ENCODE assay signal across 8 cellular contexts in genomic region chr6:95431637-95432228, GRCh38.
DNase-seq lines count a peak whose midpoint lies in the region; ATAC-seq and TF ChIP-seq lines count a peak whose summit lies in the region.

No MANE protein-coding gene starts in this region.

- H3K4me1 ChIP-seq in Panc1 (ENCODE audit: control insufficient read depth, insufficient read depth, low read length), result no peaks in the 10 kb centered on the region
- no peaks in the 10 kb centered on the region for H3K4me1 ChIP-seq in liver (ENCODE audit: control insufficient read depth in 4 of 4, insufficient read depth in 4 of 4, low read length in 3 of 4)
- H3K4me1 ChIP-seq in thyroid gland, result no peaks in the 10 kb centered on the region

- TF ChIP-seq CTCF in AG04450 (IDR thresholded peaks at IDR 0.05; ENCODE audit: low read depth, low read length) (peak; percentile 64), GM06990 (IDR thresholded peaks at IDR 0.05; ENCODE audit: insufficient read depth, low read length, poor library complexity, severe bottlenecking) (peak; percentile 40), Panc1 (IDR thresholded peaks at IDR 0.05) (peak; percentile 73; the same call in 1 of the 2 replicates), liver (IDR thresholded peaks at IDR 0.05; ENCODE audit: low read depth, low read length, missing input control) (peak; percentile 91), thyroid gland (IDR thresholded peaks at IDR 0.05) (peak in 4 of 6 experiments; percentile 36 to 60 (median 40))

- intact Hi-C loops in Panc1 (cut with micrococcal nuclease; ENCODE audit: unreplicated experiment) (loop anchor here (5.0 kb wide), 2 partner anchors 436 to 491 kb away; no protein-coding TSS in a partner anchor), thyroid gland (cut with DNase I) (no loop called here)

- no peaks in the 10 kb centered on the region for H3K36me3 ChIP-seq in GM06990 (ENCODE audit: control insufficient read depth, insufficient read depth, low read length)
- H3K36me3 ChIP-seq in Panc1 (ENCODE audit: control insufficient read depth, insufficient read depth, low read length), result no peaks in the 10 kb centered on the region
- H3K36me3 ChIP-seq in liver (ENCODE audit: control insufficient read depth in 4 of 4, insufficient read depth in 3 of 4, low read depth in 1 of 4, low read length in 3 of 4), result no peaks in the 10 kb centered on the region
- H3K36me3 ChIP-seq in thyroid gland, result no peaks in the 10 kb centered on the region

- in situ Hi-C loops in Panc1 (cut with HindIII; ENCODE audit: low pct_unique_long_range_greater_than_20kb, low sequenced_read_pairs), result no loop called here
- in situ Hi-C loops in T47D (cut with HindIII; ENCODE audit: low pct_unique_long_range_greater_than_20kb, low sequenced_read_pairs), result no loop called here

- H3K27me3 ChIP-seq in AG04450 (ENCODE audit: control insufficient read depth, insufficient read depth, low read length), result no peaks in the 10 kb centered on the region
- H3K27me3 ChIP-seq in GM06990 (replicated peaks; ENCODE audit: control insufficient read depth, insufficient read depth, low read length), result no peaks in the 10 kb centered on the region
- no peaks in the 10 kb centered on the region for H3K27me3 ChIP-seq in Panc1 (ENCODE audit: control insufficient read depth, insufficient read depth, low read length)
- H3K27me3 ChIP-seq in liver (ENCODE audit: control insufficient read depth in 4 of 4, insufficient read depth in 4 of 4, low read length in 3 of 4), result peaks cover 0 to 3% (median 0%) of the 10 kb centered on the region in 4 donors
- H3K27me3 ChIP-seq in thyroid gland, result no peaks in the 10 kb centered on the region

- H3K4me3 ChIP-seq in AG04450 (ENCODE audit: low read depth, low read length), result no peak overlapping the region
- H3K4me3 ChIP-seq in GM06990 (replicated peaks; ENCODE audit: low read depth, low read length), result no peak overlapping the region
- H3K4me3 ChIP-seq in Panc1 (ENCODE audit: low read depth in 2 of 2, low read length in 2 of 2), result no peak overlapping the region
- H3K4me3 ChIP-seq in liver (ENCODE audit: low read depth in 1 of 3, low read length in 3 of 3), result no peak overlapping the region
- no peak overlapping the region for H3K4me3 ChIP-seq in thyroid gland (replicated peaks in 1 of 3)

- TF ChIP-seq RAD21 in liver (IDR thresholded peaks at IDR 0.05), result peak; percentile 91

- no peak overlapping the region for H3K9ac ChIP-seq in liver (ENCODE audit: low read depth in 1 of 2, low read length in 2 of 2)

- no TSS peak for BruUV-seq in Panc1 (replicated peaks; lab: Mats Ljungman, UMichigan)

- POLR2A ChIA-PET in AG04450 (lab: Yijun Ruan, JAX) (no interaction called here), Panc1 (lab: Charles Lee) (no interaction called here)

- no peak overlapping the region for H3K27ac ChIP-seq in AG04450 (ENCODE audit: low read depth, low read length)
- H3K27ac ChIP-seq in Panc1 (ENCODE audit: low read length), result no peak overlapping the region
- H3K27ac ChIP-seq in liver (ENCODE audit: low read depth in 1 of 2, low read length in 2 of 2), result no peak overlapping the region
- no peak overlapping the region for H3K27ac ChIP-seq in thyroid gland

- DNase-seq in AG04450 (ENCODE audit: low read depth, low spot score) (peak; percentile 3), GM06990 (ENCODE audit: extremely low read depth, insufficient read length) (peak; percentile 1), HPDE6-E6E7 (ENCODE audit: extremely low spot score) (peak; percentile 3), Panc1 (ENCODE audit: low read depth, low spot score) (peak; percentile 27), T47D (ENCODE audit: low read depth in 1 of 2, low spot score in 1 of 2) (peak; percentile 9 to 65), thyroid gland (peak; percentile 16 to 21), occipital lobe (lab: John Stamatoyannopoulos, UW) (no peak)

- CTCF ChIA-PET in AG04450 (lab: Charles Lee), result no interaction called here
- CTCF ChIA-PET in Panc1 (lab: Charles Lee), result no interaction called here

- TF ChIP-seq POLR2A in thyroid gland (IDR thresholded peaks at IDR 0.05), result no peak

- 48% methylated on average over 2 of the region's 2 CpGs for WGBS in liver
- 47 to 53% methylated on average over 2 of the region's 2 CpGs for WGBS in thyroid gland, 2 donors

- no peaks in the 10 kb centered on the region for H3K9me3 ChIP-seq in AG04450 (ENCODE audit: control insufficient read depth, insufficient read depth, low read length)
- H3K9me3 ChIP-seq in Panc1 (ENCODE audit: control insufficient read depth, insufficient read depth, low read depth, low read length), result no peaks in the 10 kb centered on the region
- no peaks in the 10 kb centered on the region for H3K9me3 ChIP-seq in liver (ENCODE audit: control insufficient read depth in 4 of 4, low read length in 3 of 4)
- no peaks in the 10 kb centered on the region for H3K9me3 ChIP-seq in thyroid gland

- ATAC-seq in Panc1, result no peak; the same call in 1 of the 2 replicates

TF ChIP-seq in liver, 16 proteins besides CTCF, POLR2A, EP300 and RAD21:
- TF ChIP-seq ATF3 (IDR thresholded peaks at IDR 0.05) (no peak), YY1 (IDR thresholded peaks at IDR 0.05) (no peak), GABPA (IDR thresholded peaks at IDR 0.05 in 1 of 2, conservative IDR thresholded peaks at IDR 0.05 in 1 of 2) (no peak), REST (IDR thresholded peaks at IDR 0.05) (no peak), SP1 (IDR thresholded peaks at IDR 0.05) (no peak), HNF4A (conservative IDR thresholded peaks at IDR 0.05) (no peak), EGR1 (IDR thresholded peaks at IDR 0.05; ENCODE audit: low read depth in 2 of 2) (no peak), HNF4G (IDR thresholded peaks at IDR 0.05) (no peak), FOXA2 (IDR thresholded peaks at IDR 0.05) (no peak), ZBTB33 (IDR thresholded peaks at IDR 0.05) (no peak), FOXA1 (IDR thresholded peaks at IDR 0.05) (no peak), TAF1 (conservative IDR thresholded peaks at IDR 0.05) (no peak), JUND (IDR thresholded peaks at IDR 0.05) (no peak), RXRA (IDR thresholded peaks at IDR 0.05) (no peak), MAX (IDR thresholded peaks at IDR 0.05) (no peak), NR2F2 (IDR thresholded peaks at IDR 0.05) (no peak)

Comparison
In these comparisons a context has a peak if more than half of its experiments do, and no peak if none do; other contexts are left out.
1. CTCF ChIP-seq: peak in every context shown above with its lines; median percentile 91 in liver; 73 in Panc1; 64 in AG04450; 40 in GM06990; 40 in thyroid gland.